6 cellular contexts compared by ENCODE assay signal in genomic region chr2:194135463-194135862, GRCh38.
"Had no signal": no experiment of that assay in that cellular context is flagged by ENCODE, and none has a peak within 500 bp of the region (broad histone marks: within the 10 kb centered on the region; RNA-seq: fewer than 3 reads in every experiment).

No MANE protein-coding gene starts in this region.

- H3K4me1 Mint-ChIP-seq: IgD-negative memory B cell had no signal

- H3K27ac ChIP-seq: GM23248 had no signal

- H2AFZ ChIP-seq: GM23248 had no signal

- H3K4me3 ChIP-seq: GM23248 had no signal

- DNase-seq: GM23248, GOT3, H7, HCEC 1CT had no signal

- FAIRE-seq: HTR-8/SVneo had no signal

- H3K9ac ChIP-seq: GM23248 had no signal

- H3K4me3 Mint-ChIP-seq: IgD-negative memory B cell had no signal

- H3K27me3 Mint-ChIP-seq: IgD-negative memory B cell had no signal
